ENCODE assay signal across 17 cellular contexts in the genomic region with DNA sequence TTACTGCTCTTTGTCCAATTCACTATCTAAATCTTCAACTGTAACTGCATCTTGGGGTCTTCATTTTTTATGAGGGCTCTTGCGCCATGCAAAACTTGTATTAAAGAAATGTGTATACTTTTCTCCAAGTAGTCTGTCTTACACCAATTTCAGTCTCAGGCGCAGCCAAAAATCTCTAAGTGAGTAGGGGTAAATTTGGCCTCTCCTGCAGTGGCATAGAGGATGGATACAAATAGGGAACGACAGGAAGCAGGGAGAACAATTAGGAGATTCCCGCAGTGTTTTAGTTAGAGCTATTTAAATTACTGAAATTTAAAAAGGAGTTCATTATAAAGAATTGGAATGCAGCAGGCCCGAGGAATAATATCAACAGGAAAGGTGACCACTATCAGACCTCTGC. TPM values are rescaled to one million over a fixed set of nuclear protein-coding genes. Genes with fewer than 3 reads are reported as not detected.
"Had no signal": no experiment of that assay in that cellular context is flagged by ENCODE, and none has a peak within 500 bp of the region (broad histone marks: within the 10 kb centered on the region; RNA-seq: fewer than 3 reads in every experiment).

No MANE protein-coding gene starts in this region.

- H3K27me3 Mint-ChIP-seq: naive thymus-derived CD8-positive, alpha-beta T cell; stimulated activated naive B cell treated with anti-CD40 and anti-IgM and Interleukin-4, amounts not matched to agents 10 μg/mL and 1 μg/mL and 100 μg/mL, for 72 hours had no signal

- H3K27me3 ChIP-seq: esophagus squamous epithelium, SJCRH30, transverse colon had no signal

- H3K4me3 Mint-ChIP-seq: activated naive CD4-positive, alpha-beta T cell treated with anti-CD3 and anti-CD28 coated beads for 36 hours; activated T-helper 17 cell treated with anti-CD3 and anti-CD28 coated beads, Interleukin-2, amount 50 U/mL, for 72 hours; naive thymus-derived CD8-positive, alpha-beta T cell; stimulated activated naive B cell treated with anti-CD40 and anti-IgM and Interleukin-4, amounts not matched to agents 10 μg/mL and 1 μg/mL and 100 μg/mL, for 72 hours had no signal

- H3K27ac ChIP-seq: esophagus squamous epithelium, SJCRH30, transverse colon had no signal

- H3K27ac Mint-ChIP-seq: activated naive CD4-positive, alpha-beta T cell treated with anti-CD3 and anti-CD28 coated beads for 36 hours; activated T-helper 17 cell treated with anti-CD3 and anti-CD28 coated beads, Interleukin-2, amount 50 U/mL, for 72 hours; naive thymus-derived CD8-positive, alpha-beta T cell; stimulated activated naive B cell treated with anti-CD40 and anti-IgM and Interleukin-4, amounts not matched to agents 10 μg/mL and 1 μg/mL and 100 μg/mL, for 72 hours had no signal

- H3K4me1 ChIP-seq: transverse colon had no signal

- H3K36me3 Mint-ChIP-seq: naive thymus-derived CD8-positive, alpha-beta T cell; stimulated activated naive B cell treated with anti-CD40 and anti-IgM and Interleukin-4, amounts not matched to agents 10 μg/mL and 1 μg/mL and 100 μg/mL, for 72 hours had no signal

- H3K36me3 ChIP-seq: esophagus squamous epithelium, SJCRH30, transverse colon had no signal

- H3K4me3 ChIP-seq: esophagus squamous epithelium, SJCRH30, transverse colon had no signal

- H3K9me3 ChIP-seq: SJCRH30, transverse colon had no signal

- DNase-seq: activated naive CD4-positive, alpha-beta T cell treated with anti-CD3 and anti-CD28 coated beads for 36 hours; esophagus squamous epithelium; islet precursor cell; mammary epithelial cell; stimulated activated CD4-positive, alpha-beta T cell treated with anti-CD3 and anti-CD28 coated beads, Interleukin-4, amount 100 ng/mL, for 1 hour; stimulated activated naive B cell treated with anti-CD40 and anti-IgM and Interleukin-4, amounts not matched to agents 10 μg/mL and 1 μg/mL and 100 μg/mL, for 72 hours; SW 1271; transverse colon had no signal

- H3K9me3 Mint-ChIP-seq: activated naive CD4-positive, alpha-beta T cell treated with anti-CD3 and anti-CD28 coated beads for 36 hours; activated T-helper 17 cell treated with anti-CD3 and anti-CD28 coated beads, Interleukin-2, amount 50 U/mL, for 72 hours; stimulated activated naive B cell treated with anti-CD40 and anti-IgM and Interleukin-4, amounts not matched to agents 10 μg/mL and 1 μg/mL and 100 μg/mL, for 72 hours had no signal

- ATAC-seq: activated CD4-positive, CD25-positive, alpha-beta regulatory T cell treated with anti-CD3 and anti-CD28 coated beads, Interleukin-2, amount 50 U/mL, for 24 hours; activated T-helper 17 cell treated with anti-CD3 and anti-CD28 coated beads, Interleukin-2, amount 50 U/mL, for 72 hours; naive thymus-derived CD8-positive, alpha-beta T cell had no signal

- H3K4me1 Mint-ChIP-seq: activated T-helper 17 cell treated with anti-CD3 and anti-CD28 coated beads, Interleukin-2, amount 50 U/mL, for 72 hours; naive thymus-derived CD8-positive, alpha-beta T cell; stimulated activated naive B cell treated with anti-CD40 and anti-IgM and Interleukin-4, amounts not matched to agents 10 μg/mL and 1 μg/mL and 100 μg/mL, for 72 hours had no signal

RNA-seq across cellular contexts. Expression of gene DMP1, which starts 30.2 kb away (rescaled TPM):
- total RNA-seq: activated naive CD4-positive, alpha-beta T cell treated with anti-CD3 and anti-CD28 coated beads for 36 hours; activated T-helper 17 cell treated with anti-CD3 and anti-CD28 coated beads, Interleukin-2, amount 50 U/mL, for 72 hours; endothelial cell of umbilical vein; esophagus squamous epithelium; fibroblast of villous mesenchyme; mammary epithelial cell; mucosa of gallbladder; naive thymus-derived CD8-positive, alpha-beta T cell; posterior vena cava; skeletal muscle tissue; transverse colon had no signal
- polyA plus RNA-seq: endothelial cell of umbilical vein; mammary epithelial cell; naive thymus-derived CD8-positive, alpha-beta T cell had no signal
